9 cellular contexts compared by ENCODE assay signal in the genomic region with DNA sequence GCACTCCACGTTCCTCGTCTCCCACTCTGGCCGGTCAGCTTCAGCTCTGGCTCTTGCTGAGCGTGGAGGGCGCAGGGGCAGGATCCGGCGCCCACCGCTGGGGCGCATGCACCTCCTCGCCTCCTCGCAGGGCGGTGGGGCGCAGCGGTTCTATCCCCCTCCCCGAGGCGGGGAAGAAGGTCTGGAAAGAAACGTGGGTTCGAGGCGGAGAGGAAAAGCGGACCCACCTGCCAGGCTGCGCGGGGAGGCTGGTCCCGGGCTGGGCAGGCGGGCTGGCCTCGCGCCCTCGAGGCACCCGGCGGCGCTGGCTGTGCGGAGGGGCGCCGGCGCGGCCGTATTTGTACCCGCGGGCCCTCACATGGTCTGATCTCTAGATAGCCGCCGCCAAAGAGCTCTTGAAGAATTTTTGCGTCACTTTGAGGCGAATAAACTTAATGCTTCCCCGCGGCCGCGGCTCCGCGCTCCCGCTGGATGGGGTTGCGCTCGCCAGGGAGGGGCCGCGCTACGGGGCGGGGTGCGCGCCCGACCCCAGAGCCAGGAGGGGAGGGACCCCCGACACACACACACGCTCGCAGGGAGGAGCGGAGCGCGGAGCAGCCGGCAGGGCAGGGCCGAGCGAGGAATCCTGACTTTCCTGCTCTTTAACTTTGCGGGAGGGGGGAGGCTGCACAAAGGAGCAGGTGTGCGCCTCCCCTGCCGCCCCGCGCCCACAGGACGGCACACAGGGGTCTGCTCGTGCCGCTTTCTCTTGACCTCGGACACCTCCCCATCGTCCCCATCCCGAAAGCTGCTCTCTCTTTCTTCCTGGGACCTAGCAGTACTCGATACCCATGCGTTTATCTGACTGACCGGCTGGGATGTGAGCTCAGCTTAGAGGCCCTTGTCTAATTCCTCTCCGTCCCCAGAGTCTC. TPM values are rescaled to one million over a fixed set of nuclear protein-coding genes. Genes with fewer than 3 reads are reported as not detected.
DNase-seq lines count a peak whose midpoint lies in the region; ATAC-seq lines count a peak whose summit lies in the region.
"Had no signal": no experiment of that assay in that cellular context is flagged by ENCODE, and none has a peak within 500 bp of the region (broad histone marks: within the 10 kb centered on the region; RNA-seq: fewer than 3 reads in every experiment).

A gene (minus strand): TSS at position 312 of the 911 bp plus-strand sequence. CDS start 13,739 bp downstream, outside the sequence.

- no peaks in the 10 kb centered on the region for H3K36me3 ChIP-seq in iPS-15b (ENCODE audit: control insufficient read depth, insufficient read depth, low read length)

- H3K4me1 Mint-ChIP-seq in activated CD8-positive, alpha-beta memory T cell treated with anti-CD3 and anti-CD28 coated beads, Interleukin-2, amount 10 ng/mL, durations not matched to agents 7 days and 5 days, result peaks cover 27% of the 10 kb centered on the region
- H3K4me1 Mint-ChIP-seq in activated T-helper 2 cell treated with anti-CD3 and anti-CD28 coated beads, Interferon-gamma antibody, Interleukin-2, Interleukin-4, amounts not matched to agents 10 μg/mL and 5 μg/mL and 100 μg/mL, durations not matched to agents 14 hours and 24 hours and 36 hours (ENCODE audit: low read depth), result peaks cover 10% of the 10 kb centered on the region
- H3K4me1 Mint-ChIP-seq in stimulated activated effector memory CD8-positive, alpha-beta T cell treated with anti-CD3 and anti-CD28 coated beads, Interleukin-12 subunit alpha, Interleukin-12 subunit beta, amount 100 ng/mL, for 72 hours, result peaks cover 25% of the 10 kb centered on the region

- H3K4me3 Mint-ChIP-seq in activated CD8-positive, alpha-beta memory T cell treated with anti-CD3 and anti-CD28 coated beads, Interleukin-2, amount 10 ng/mL, durations not matched to agents 7 days and 5 days, result peak within 1 kb of the TSS; percentile 61
- peak within 1 kb of the TSS; percentile 70 for H3K4me3 Mint-ChIP-seq in activated T-helper 2 cell treated with anti-CD3 and anti-CD28 coated beads, Interferon-gamma antibody, Interleukin-2, Interleukin-4, amounts not matched to agents 10 μg/mL and 5 μg/mL and 100 μg/mL, durations not matched to agents 14 hours and 24 hours and 36 hours (ENCODE audit: low read depth)
- H3K4me3 Mint-ChIP-seq in stimulated activated effector memory CD8-positive, alpha-beta T cell treated with anti-CD3 and anti-CD28 coated beads, Interleukin-12 subunit alpha, Interleukin-12 subunit beta, amount 100 ng/mL, for 72 hours, result peak within 1 kb of the TSS; percentile 64

- no peaks in the 10 kb centered on the region for H3K9me3 ChIP-seq in iPS-15b (ENCODE audit: control insufficient read depth, insufficient read depth, low read length)

- H3K27me3 ChIP-seq in iPS-15b (ENCODE audit: control insufficient read depth, insufficient read depth, low read length), result peaks cover 68% of the 10 kb centered on the region

- DNase-seq in activated CD8-positive, alpha-beta memory T cell treated with anti-CD3 and anti-CD28 coated beads, Interleukin-2, amount 10 ng/mL, durations not matched to agents 7 days and 5 days, result no peak
- DNase-seq in activated CD8-positive, alpha-beta memory T cell treated with anti-CD3 and anti-CD28 coated beads, Interleukin-2, amount 50 U/mL, for 4 hours, result no peak
- DNase-seq in activated T-helper 2 cell treated with anti-CD3 and anti-CD28 coated beads, Interferon-gamma antibody, Interleukin-2, Interleukin-4, amounts not matched to agents 10 μg/mL and 5 μg/mL and 100 μg/mL, durations not matched to agents 14 hours and 24 hours and 36 hours (ENCODE audit: low spot score), result no peak
- DNase-seq in stimulated activated effector memory CD8-positive, alpha-beta T cell treated with anti-CD3 and anti-CD28 coated beads, Interleukin-12 subunit alpha, Interleukin-12 subunit beta, amount 100 ng/mL, for 72 hours (ENCODE audit: low spot score in 2 of 2), result no peak
- no peak for DNase-seq in stimulated activated CD4-positive, alpha-beta T cell treated with anti-CD3 and anti-CD28 coated beads, Interleukin-2, amount 100 ng/mL, for 24 hours
- DNase-seq in SHP77 treated with DMSO at 0.1 percent for 48 hours (lab: John Stamatoyannopoulos, UW), result no peak

- peaks cover 3% of the 10 kb centered on the region for H3K4me1 ChIP-seq in iPS-15b (ENCODE audit: control insufficient read depth, insufficient read depth, low read length)

- peaks cover 69% of the 10 kb centered on the region for H3K27me3 Mint-ChIP-seq in activated CD8-positive, alpha-beta memory T cell treated with anti-CD3 and anti-CD28 coated beads, Interleukin-2, amount 10 ng/mL, durations not matched to agents 7 days and 5 days
- peaks cover 65% of the 10 kb centered on the region for H3K27me3 Mint-ChIP-seq in activated T-helper 2 cell treated with anti-CD3 and anti-CD28 coated beads, Interferon-gamma antibody, Interleukin-2, Interleukin-4, amounts not matched to agents 10 μg/mL and 5 μg/mL and 100 μg/mL, durations not matched to agents 14 hours and 24 hours and 36 hours (ENCODE audit: low read depth)

- peak within 1 kb of the TSS; percentile 61 for H3K4me3 ChIP-seq in iPS-15b (ENCODE audit: low read depth, low read length)

- peaks cover 1% of the 10 kb centered on the region for H3K36me3 Mint-ChIP-seq in activated CD8-positive, alpha-beta memory T cell treated with anti-CD3 and anti-CD28 coated beads, Interleukin-2, amount 10 ng/mL, durations not matched to agents 7 days and 5 days
- no peaks in the 10 kb centered on the region for H3K36me3 Mint-ChIP-seq in activated T-helper 2 cell treated with anti-CD3 and anti-CD28 coated beads, Interferon-gamma antibody, Interleukin-2, Interleukin-4, amounts not matched to agents 10 μg/mL and 5 μg/mL and 100 μg/mL, durations not matched to agents 14 hours and 24 hours and 36 hours (ENCODE audit: low read depth)
- H3K36me3 Mint-ChIP-seq in stimulated activated effector memory CD8-positive, alpha-beta T cell treated with anti-CD3 and anti-CD28 coated beads, Interleukin-12 subunit alpha, Interleukin-12 subunit beta, amount 100 ng/mL, for 72 hours, result peaks cover 6% of the 10 kb centered on the region

- CTCF ChIA-PET in activated CD8-positive, alpha-beta memory T cell treated with anti-CD3 and anti-CD28 coated beads, Interleukin-2, amount 10 ng/mL, durations not matched to agents 7 days and 5 days (lab: Charles Lee), result interaction anchor here (0.9 to 4.1 kb wide), 7 partner anchors 65 to 144 kb away, joined by 3 to 21 read pairs (median 9); no protein-coding TSS in a partner anchor

- no peaks in the 10 kb centered on the region for H3K9me3 Mint-ChIP-seq in activated CD8-positive, alpha-beta memory T cell treated with anti-CD3 and anti-CD28 coated beads, Interleukin-2, amount 10 ng/mL, durations not matched to agents 7 days and 5 days (ENCODE audit: low read depth)
- H3K9me3 Mint-ChIP-seq in activated T-helper 2 cell treated with anti-CD3 and anti-CD28 coated beads, Interferon-gamma antibody, Interleukin-2, Interleukin-4, amounts not matched to agents 10 μg/mL and 5 μg/mL and 100 μg/mL, durations not matched to agents 14 hours and 24 hours and 36 hours, result no peaks in the 10 kb centered on the region
- no peaks in the 10 kb centered on the region for H3K9me3 Mint-ChIP-seq in stimulated activated effector memory CD8-positive, alpha-beta T cell treated with anti-CD3 and anti-CD28 coated beads, Interleukin-12 subunit alpha, Interleukin-12 subunit beta, amount 100 ng/mL, for 72 hours
- H3K9me3 Mint-ChIP-seq: activated naive CD4-positive, alpha-beta T cell treated with anti-CD3 and anti-CD28 coated beads, Interleukin-2, amount 50 U/mL, for 72 hours had no signal

- no peak within 1 kb of the TSS for H3K27ac Mint-ChIP-seq in activated CD8-positive, alpha-beta memory T cell treated with anti-CD3 and anti-CD28 coated beads, Interleukin-2, amount 10 ng/mL, durations not matched to agents 7 days and 5 days
- H3K27ac Mint-ChIP-seq in activated T-helper 2 cell treated with anti-CD3 and anti-CD28 coated beads, Interferon-gamma antibody, Interleukin-2, Interleukin-4, amounts not matched to agents 10 μg/mL and 5 μg/mL and 100 μg/mL, durations not matched to agents 14 hours and 24 hours and 36 hours, result no peak within 1 kb of the TSS
- no peak within 1 kb of the TSS for H3K27ac Mint-ChIP-seq in stimulated activated effector memory CD8-positive, alpha-beta T cell treated with anti-CD3 and anti-CD28 coated beads, Interleukin-12 subunit alpha, Interleukin-12 subunit beta, amount 100 ng/mL, for 72 hours
- H3K27ac Mint-ChIP-seq: activated naive CD4-positive, alpha-beta T cell treated with anti-CD3 and anti-CD28 coated beads, Interleukin-2, amount 50 U/mL, for 72 hours had no signal

- peak; percentile 40 for ATAC-seq in activated CD8-positive, alpha-beta memory T cell treated with anti-CD3 and anti-CD28 coated beads, Interleukin-2, amount 10 ng/mL, durations not matched to agents 7 days and 5 days
- ATAC-seq in stimulated activated effector memory CD8-positive, alpha-beta T cell treated with anti-CD3 and anti-CD28 coated beads, Interleukin-12 subunit alpha, Interleukin-12 subunit beta, amount 100 ng/mL, for 72 hours, result peak; percentile 36
- ATAC-seq in HG02571 (IDR thresholded peaks at IDR 0.05; ENCODE audit: unreplicated experiment), result no peak

- intact Hi-C loops in activated T-helper 2 cell treated with anti-CD3 and anti-CD28 coated beads, Interferon-gamma antibody, Interleukin-2, Interleukin-4, amounts not matched to agents 10 μg/mL and 5 μg/mL and 100 μg/mL, durations not matched to agents 14 hours and 24 hours and 36 hours (cut with micrococcal nuclease), result no loop called here

- H3K9ac ChIP-seq in iPS-15b (ENCODE audit: low read depth, low read length), result no peak within 1 kb of the TSS

RNA-seq across cellular contexts. Expression of the gene that starts here (rescaled TPM):
- under 1 TPM in 1 of 2 experiments, not detected in 1; 0.12 TPM for total RNA-seq in activated CD8-positive, alpha-beta memory T cell treated with anti-CD3 and anti-CD28 coated beads, Interleukin-2, amount 10 ng/mL, durations not matched to agents 7 days and 5 days
- 0.02 TPM in 1 of 2 replicates, not detected in the other for total RNA-seq in activated T-helper 2 cell treated with anti-CD3 and anti-CD28 coated beads, Interferon-gamma antibody, Interleukin-2, Interleukin-4, amounts not matched to agents 10 μg/mL and 5 μg/mL and 100 μg/mL, durations not matched to agents 14 hours and 24 hours and 36 hours
- total RNA-seq: activated naive CD4-positive, alpha-beta T cell treated with anti-CD3 and anti-CD28 coated beads, Interleukin-2, amount 50 U/mL, for 72 hours had no signal

Comparison
In these comparisons a context has a peak if more than half of its experiments do, and no peak if none do; other contexts are left out.
1. Peak in ATAC-seq in activated CD8-positive, alpha-beta memory T cell treated with anti-CD3 and anti-CD28 coated beads, Interleukin-2, amount 10 ng/mL, durations not matched to agents 7 days and 5 days; RNA of the gene not detected or under 1 TPM.